In the genomic region with DNA sequence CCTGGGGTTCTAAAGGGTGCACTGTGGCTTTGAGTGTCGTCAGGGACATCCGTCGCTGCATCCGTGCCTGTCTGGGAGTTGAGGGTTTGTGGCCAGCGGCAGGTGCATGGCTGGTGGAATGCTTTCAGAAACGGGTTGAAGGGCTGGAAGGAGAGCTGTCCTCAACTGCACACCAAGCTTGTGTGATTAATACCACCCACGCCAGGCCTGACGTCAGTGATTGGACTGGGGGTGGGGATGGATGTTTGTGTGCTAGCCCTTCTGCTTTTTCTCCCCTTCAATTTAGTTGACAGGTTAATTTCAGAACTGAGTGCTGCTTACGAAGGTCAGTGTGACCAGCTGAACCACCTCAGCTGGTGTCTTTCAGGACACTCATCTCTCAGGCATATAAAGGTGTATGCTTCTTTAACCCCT, we compare ENCODE assay signal across 8 cellular contexts. TPM values are rescaled to one million over a fixed set of nuclear protein-coding genes. Genes with fewer than 3 reads are reported as not detected.
DNase-seq lines count a peak whose midpoint lies in the region; ATAC-seq, FAIRE-seq and TF ChIP-seq lines count a peak whose summit lies in the region.

No MANE protein-coding gene starts in this region.

- no peak for TF ChIP-seq POLR2A in H54 (IDR thresholded peaks at IDR 0.05; ENCODE audit: low read depth, low read length)

- TF ChIP-seq CTCF in foreskin fibroblast (IDR thresholded peaks at IDR 0.05; ENCODE audit: low read depth, low read length): no peak

- ATAC-seq in GM21447 (IDR thresholded peaks at IDR 0.05; ENCODE audit: unreplicated experiment): no peak

- no peak overlapping the region for H3K4me3 ChIP-seq in foreskin fibroblast (ENCODE audit: low read depth in 1 of 2, low read length in 2 of 2)

- DNase-seq in A172 (ENCODE audit: low spot score): peak; percentile 43
- peak; percentile 37 for DNase-seq in H54 (ENCODE audit: insufficient read length, low spot score)
- DNase-seq in activated CD4-positive, CD25-positive, alpha-beta regulatory T cell treated with anti-CD3 and anti-CD28 coated beads, Interleukin-2, amount 50 U/mL, for 72 hours: peak; percentile 36
- DNase-seq in foreskin fibroblast: peak; percentile 59 to 77
- peak; percentile 35 to 43 (median 35) for DNase-seq in stimulated activated CD4-positive, alpha-beta T cell treated with anti-CD3 and anti-CD28 coated beads, Interleukin-12 subunit alpha, Interleukin-12 subunit beta, amount 100 ng/mL, for 48 hours (ENCODE audit: low read depth in 2 of 3, low spot score in 1 of 3)
- DNase-seq in epidermal melanocyte (ENCODE audit: insufficient read length, low spot score): no peak
- no peak for DNase-seq in frontal cortex (ENCODE audit: low spot score in 2 of 2)

- FAIRE-seq in H54 (lab: Jason Lieb, UNC) (no peak), frontal cortex (lab: Jason Lieb, UNC) (no peak)

RNA-seq across cellular contexts. Expression of a gene that starts 3.2 kb away (rescaled TPM):
- 12.1 and 18.3 TPM in 2 replicates for total RNA-seq in A172 (2014; rRNA removed; shearing (Covaris generic))
- 20.8 TPM for total RNA-seq in frontal cortex

Comparison
In these comparisons a context has a peak if more than half of its experiments do, and no peak if none do; other contexts are left out.
1. DNase-seq: peak in A172 (single experiment), H54 (single experiment), activated CD4-positive, CD25-positive, alpha-beta regulatory T cell treated with anti-CD3 and anti-CD28 coated beads, Interleukin-2, amount 50 U/mL, for 72 hours (single experiment), foreskin fibroblast (2 of 2) and stimulated activated CD4-positive, alpha-beta T cell treated with anti-CD3 and anti-CD28 coated beads, Interleukin-12 subunit alpha, Interleukin-12 subunit beta, amount 100 ng/mL, for 48 hours (3 of 3); none in epidermal melanocyte (single experiment) and frontal cortex (0 of 2).